Comparison of ENCODE assay signal across 16 cellular contexts in the genomic region with DNA sequence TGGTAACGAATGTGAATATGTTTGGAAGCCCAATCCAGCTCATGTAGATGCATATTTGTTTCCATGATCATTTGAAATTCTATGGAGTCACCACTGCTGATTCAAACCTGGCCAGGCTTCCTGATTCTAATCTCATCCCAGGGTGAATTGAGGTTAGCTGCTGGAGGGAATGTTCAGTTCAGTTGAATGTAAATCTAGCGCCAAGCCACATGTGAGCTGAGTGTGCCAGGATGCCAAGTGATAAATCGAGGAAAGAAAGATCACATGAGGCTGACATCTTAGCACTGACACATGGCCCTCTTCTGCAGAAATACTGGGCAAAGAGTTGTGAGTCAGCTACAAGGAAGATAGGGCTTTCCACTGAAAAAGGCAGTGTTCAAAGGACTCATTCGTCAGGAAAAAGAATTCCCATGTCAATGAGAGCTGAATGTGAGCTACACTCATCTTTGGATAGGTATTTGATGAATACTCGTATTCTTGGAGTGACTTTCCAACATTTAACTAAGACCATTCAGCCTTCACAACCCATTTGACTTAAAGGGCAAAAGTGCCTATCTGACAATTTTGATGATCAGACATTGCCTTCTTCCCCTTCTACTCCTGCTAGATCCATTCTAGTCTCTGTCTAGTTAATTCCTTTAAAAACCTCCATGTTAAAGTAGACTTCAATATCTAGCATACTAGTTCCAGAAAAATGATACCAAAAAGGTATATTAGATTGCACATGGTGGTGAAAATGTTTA.
DNase-seq lines count a peak whose midpoint lies in the region; ATAC-seq lines count a peak whose summit lies in the region.
"Had no signal": no experiment of that assay in that cellular context is flagged by ENCODE, and none has a peak within 500 bp of the region (broad histone marks: within the 10 kb centered on the region; RNA-seq: fewer than 3 reads in every experiment).

No MANE protein-coding gene starts in this region.

- H3K4me3 ChIP-seq in MG63: no peak overlapping the region
- no peak overlapping the region for H3K4me3 ChIP-seq in CD8-positive, alpha-beta memory T cell (ENCODE audit: low read length)

- POLR2A ChIA-PET in CD8-positive, alpha-beta memory T cell (lab: Charles Lee): no interaction called here

- H3K27me3 ChIP-seq in MG63: no peaks in the 10 kb centered on the region
- H3K27me3 ChIP-seq in CD8-positive, alpha-beta memory T cell (ENCODE audit: insufficient read depth, low read length, poor library complexity, severe bottlenecking): no peaks in the 10 kb centered on the region

- no peak overlapping the region for H3K27ac Mint-ChIP-seq in CD8-positive, alpha-beta memory T cell
- H3K27ac Mint-ChIP-seq: activated CD8-positive, alpha-beta T cell treated with anti-CD3 and anti-CD28 coated beads for 36 hours; activated naive CD4-positive, alpha-beta T cell treated with anti-CD3 and anti-CD28 coated beads, Interleukin-2, amount 50 U/mL, for 72 hours; naive thymus-derived CD8-positive, alpha-beta T cell; T-helper 1 cell treated with Interleukin-12 subunit alpha and Interleukin-12 subunit beta and Interleukin-4 antibody, amounts not matched to agents 30 μg/mL and 1 μg/mL, for 36 hours had no signal

- H3K36me3 ChIP-seq in MG63: no peaks in the 10 kb centered on the region; the same call in 1 of the 2 replicates
- H3K36me3 ChIP-seq in CD8-positive, alpha-beta memory T cell (ENCODE audit: insufficient read depth, low read length): no peaks in the 10 kb centered on the region

- H3K9me3 Mint-ChIP-seq in CD8-positive, alpha-beta memory T cell: no peaks in the 10 kb centered on the region
- H3K9me3 Mint-ChIP-seq: activated CD8-positive, alpha-beta T cell treated with anti-CD3 and anti-CD28 coated beads for 36 hours; activated naive CD4-positive, alpha-beta T cell treated with anti-CD3 and anti-CD28 coated beads, Interleukin-2, amount 50 U/mL, for 72 hours; naive thymus-derived CD8-positive, alpha-beta T cell; T-helper 1 cell treated with Interleukin-12 subunit alpha and Interleukin-12 subunit beta and Interleukin-4 antibody, amounts not matched to agents 30 μg/mL and 1 μg/mL, for 36 hours had no signal

- H3K27ac ChIP-seq in CD8-positive, alpha-beta memory T cell (ENCODE audit: low read depth, low read length): no peak overlapping the region

- no peaks in the 10 kb centered on the region for H3K4me1 Mint-ChIP-seq in CD8-positive, alpha-beta memory T cell
- H3K4me1 Mint-ChIP-seq: naive thymus-derived CD8-positive, alpha-beta T cell had no signal

- ATAC-seq in HG02798 (IDR thresholded peaks at IDR 0.05; ENCODE audit: poor library complexity, unreplicated experiment): no peak
- ATAC-seq: activated CD8-positive, alpha-beta T cell treated with anti-CD3 and anti-CD28 coated beads for 36 hours; activated naive CD4-positive, alpha-beta T cell treated with anti-CD3 and anti-CD28 coated beads, Interleukin-2, amount 50 U/mL, for 72 hours; naive thymus-derived CD8-positive, alpha-beta T cell had no signal

- no peaks in the 10 kb centered on the region for H3K4me1 ChIP-seq in CD8-positive, alpha-beta memory T cell (ENCODE audit: insufficient read depth, low read length)

- CTCF ChIA-PET in CD8-positive, alpha-beta memory T cell (lab: Charles Lee): no interaction called here

- no peaks in the 10 kb centered on the region for H3K36me3 Mint-ChIP-seq in CD8-positive, alpha-beta memory T cell
- H3K36me3 Mint-ChIP-seq: naive thymus-derived CD8-positive, alpha-beta T cell had no signal

- H3K9me3 ChIP-seq in MG63: no peaks in the 10 kb centered on the region
- no peaks in the 10 kb centered on the region for H3K9me3 ChIP-seq in CD8-positive, alpha-beta memory T cell (ENCODE audit: low read length)

- in situ Hi-C loops in ACHN (cut with HindIII; ENCODE audit: low pct_ligation_motif_present, low pct_unique_long_range_greater_than_20kb, low sequenced_read_pairs): no loop called here

- peak; percentile 53 for DNase-seq in COLO829 (ENCODE audit: low spot score)
- peak; percentile 88 for DNase-seq in MG63
- DNase-seq in dedifferentiated amniotic fluid mesenchymal stem cell (ENCODE audit: extremely low spot score): peak; percentile 87
- DNase-seq in lung microvascular endothelial cell (ENCODE audit: low read depth in 2 of 2): peak; percentile 88 to 94
- no peak for DNase-seq in ACHN
- DNase-seq in Kasumi-1 (lab: John Stamatoyannopoulos, UW): no peak
- no peak for DNase-seq in CD8-positive, alpha-beta memory T cell
- DNase-seq: activated CD8-positive, alpha-beta T cell treated with anti-CD3 and anti-CD28 coated beads for 36 hours; DMS153; naive thymus-derived CD8-positive, alpha-beta T cell; NCI-H1417; NCI-H82; stimulated activated CD4-positive, alpha-beta T cell treated with anti-CD3 and anti-CD28 coated beads, Interleukin-15, amount 100 ng/mL, for 24 hours had no signal

- H3K27me3 Mint-ChIP-seq in CD8-positive, alpha-beta memory T cell: peaks cover 0 to 8% of the 10 kb centered on the region in 2 donors

- no peak overlapping the region for H3K4me3 Mint-ChIP-seq in CD8-positive, alpha-beta memory T cell
- H3K4me3 Mint-ChIP-seq: activated CD8-positive, alpha-beta T cell treated with anti-CD3 and anti-CD28 coated beads for 36 hours; naive thymus-derived CD8-positive, alpha-beta T cell; T-helper 1 cell treated with Interleukin-12 subunit alpha and Interleukin-12 subunit beta and Interleukin-4 antibody, amounts not matched to agents 30 μg/mL and 1 μg/mL, for 36 hours had no signal

Comparison
In these comparisons a context has a peak if more than half of its experiments do, and no peak if none do; other contexts are left out.
1. DNase-seq: peak in COLO829 (single experiment), MG63 (single experiment), dedifferentiated amniotic fluid mesenchymal stem cell (single experiment) and lung microvascular endothelial cell (2 of 2); none in ACHN (single experiment), Kasumi-1 (0 of 2) and CD8-positive, alpha-beta memory T cell (0 of 5).